Comparison of ENCODE assay signal across 1 cellular context in the genomic region with DNA sequence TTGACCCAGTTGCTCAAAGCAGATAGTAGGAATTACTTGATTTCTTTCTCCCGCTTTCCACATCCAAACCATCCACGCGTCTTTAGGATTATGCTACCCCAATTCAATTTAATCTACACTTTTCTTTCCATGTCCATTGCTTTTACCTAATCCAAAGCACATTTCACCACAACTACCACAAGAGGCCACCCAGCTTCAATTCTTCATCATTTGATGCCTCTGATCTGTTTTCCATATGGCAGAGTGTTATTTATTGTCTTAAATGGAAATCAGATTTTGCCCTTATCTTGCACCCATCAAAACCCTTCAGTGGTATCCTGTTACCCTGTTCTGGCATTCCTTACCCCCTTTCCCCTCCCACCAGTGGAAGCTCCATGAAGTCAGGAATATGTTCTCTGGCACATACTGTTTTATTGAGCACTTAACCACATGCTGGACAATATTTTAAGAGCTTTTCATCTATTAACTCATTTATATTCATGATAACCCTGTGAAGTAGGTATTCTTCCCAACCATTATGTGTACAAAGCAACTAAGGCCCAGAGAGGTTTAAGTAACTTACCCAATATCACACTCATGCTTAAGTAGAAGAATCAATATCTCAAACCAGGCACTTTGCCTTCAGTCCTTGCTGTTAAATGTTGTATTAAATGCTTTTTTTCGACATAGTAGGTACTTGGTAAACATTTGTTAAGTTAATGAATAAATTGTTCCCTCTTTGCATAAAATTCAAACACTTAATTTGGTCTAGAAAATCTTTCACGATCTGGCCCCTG.
TF ChIP-seq lines count a peak whose summit lies in the region.

No MANE protein-coding gene starts in this region.

TF ChIP-seq in SK-N-SH, 30 proteins besides CTCF, POLR2A, EP300 and RAD21 (continued from another document):
- TF ChIP-seq, protein P1, sequence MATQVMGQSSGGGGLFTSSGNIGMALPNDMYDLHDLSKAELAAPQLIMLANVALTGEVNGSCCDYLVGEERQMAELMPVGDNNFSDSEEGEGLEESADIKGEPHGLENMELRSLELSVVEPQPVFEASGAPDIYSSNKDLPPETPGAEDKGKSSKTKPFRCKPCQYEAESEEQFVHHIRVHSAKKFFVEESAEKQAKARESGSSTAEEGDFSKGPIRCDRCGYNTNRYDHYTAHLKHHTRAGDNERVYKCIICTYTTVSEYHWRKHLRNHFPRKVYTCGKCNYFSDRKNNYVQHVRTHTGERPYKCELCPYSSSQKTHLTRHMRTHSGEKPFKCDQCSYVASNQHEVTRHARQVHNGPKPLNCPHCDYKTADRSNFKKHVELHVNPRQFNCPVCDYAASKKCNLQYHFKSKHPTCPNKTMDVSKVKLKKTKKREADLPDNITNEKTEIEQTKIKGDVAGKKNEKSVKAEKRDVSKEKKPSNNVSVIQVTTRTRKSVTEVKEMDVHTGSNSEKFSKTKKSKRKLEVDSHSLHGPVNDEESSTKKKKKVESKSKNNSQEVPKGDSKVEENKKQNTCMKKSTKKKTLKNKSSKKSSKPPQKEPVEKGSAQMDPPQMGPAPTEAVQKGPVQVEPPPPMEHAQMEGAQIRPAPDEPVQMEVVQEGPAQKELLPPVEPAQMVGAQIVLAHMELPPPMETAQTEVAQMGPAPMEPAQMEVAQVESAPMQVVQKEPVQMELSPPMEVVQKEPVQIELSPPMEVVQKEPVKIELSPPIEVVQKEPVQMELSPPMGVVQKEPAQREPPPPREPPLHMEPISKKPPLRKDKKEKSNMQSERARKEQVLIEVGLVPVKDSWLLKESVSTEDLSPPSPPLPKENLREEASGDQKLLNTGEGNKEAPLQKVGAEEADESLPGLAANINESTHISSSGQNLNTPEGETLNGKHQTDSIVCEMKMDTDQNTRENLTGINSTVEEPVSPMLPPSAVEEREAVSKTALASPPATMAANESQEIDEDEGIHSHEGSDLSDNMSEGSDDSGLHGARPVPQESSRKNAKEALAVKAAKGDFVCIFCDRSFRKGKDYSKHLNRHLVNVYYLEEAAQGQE (IDR thresholded peaks at IDR 0.05; ENCODE audit: low read depth, low read length): no peak
- TF ChIP-seq, protein P2, sequence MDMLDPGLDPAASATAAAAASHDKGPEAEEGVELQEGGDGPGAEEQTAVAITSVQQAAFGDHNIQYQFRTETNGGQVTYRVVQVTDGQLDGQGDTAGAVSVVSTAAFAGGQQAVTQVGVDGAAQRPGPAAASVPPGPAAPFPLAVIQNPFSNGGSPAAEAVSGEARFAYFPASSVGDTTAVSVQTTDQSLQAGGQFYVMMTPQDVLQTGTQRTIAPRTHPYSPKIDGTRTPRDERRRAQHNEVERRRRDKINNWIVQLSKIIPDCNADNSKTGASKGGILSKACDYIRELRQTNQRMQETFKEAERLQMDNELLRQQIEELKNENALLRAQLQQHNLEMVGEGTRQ (IDR thresholded peaks at IDR 0.05; ENCODE audit: borderline replicate concordance, low read depth, low read length): no peak
- TF ChIP-seq, protein P3, sequence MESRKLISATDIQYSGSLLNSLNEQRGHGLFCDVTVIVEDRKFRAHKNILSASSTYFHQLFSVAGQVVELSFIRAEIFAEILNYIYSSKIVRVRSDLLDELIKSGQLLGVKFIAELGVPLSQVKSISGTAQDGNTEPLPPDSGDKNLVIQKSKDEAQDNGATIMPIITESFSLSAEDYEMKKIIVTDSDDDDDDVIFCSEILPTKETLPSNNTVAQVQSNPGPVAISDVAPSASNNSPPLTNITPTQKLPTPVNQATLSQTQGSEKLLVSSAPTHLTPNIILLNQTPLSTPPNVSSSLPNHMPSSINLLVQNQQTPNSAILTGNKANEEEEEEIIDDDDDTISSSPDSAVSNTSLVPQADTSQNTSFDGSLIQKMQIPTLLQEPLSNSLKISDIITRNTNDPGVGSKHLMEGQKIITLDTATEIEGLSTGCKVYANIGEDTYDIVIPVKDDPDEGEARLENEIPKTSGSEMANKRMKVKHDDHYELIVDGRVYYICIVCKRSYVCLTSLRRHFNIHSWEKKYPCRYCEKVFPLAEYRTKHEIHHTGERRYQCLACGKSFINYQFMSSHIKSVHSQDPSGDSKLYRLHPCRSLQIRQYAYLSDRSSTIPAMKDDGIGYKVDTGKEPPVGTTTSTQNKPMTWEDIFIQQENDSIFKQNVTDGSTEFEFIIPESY (IDR thresholded peaks at IDR 0.05; ENCODE audit: borderline replicate concordance, low read depth): no peak
- TF ChIP-seq RFX5 (IDR thresholded peaks at IDR 0.05; ENCODE audit: low read length): no peak
TF ChIP-seq in SK-N-SH: peak in this region for 0.
